In the genomic region with DNA sequence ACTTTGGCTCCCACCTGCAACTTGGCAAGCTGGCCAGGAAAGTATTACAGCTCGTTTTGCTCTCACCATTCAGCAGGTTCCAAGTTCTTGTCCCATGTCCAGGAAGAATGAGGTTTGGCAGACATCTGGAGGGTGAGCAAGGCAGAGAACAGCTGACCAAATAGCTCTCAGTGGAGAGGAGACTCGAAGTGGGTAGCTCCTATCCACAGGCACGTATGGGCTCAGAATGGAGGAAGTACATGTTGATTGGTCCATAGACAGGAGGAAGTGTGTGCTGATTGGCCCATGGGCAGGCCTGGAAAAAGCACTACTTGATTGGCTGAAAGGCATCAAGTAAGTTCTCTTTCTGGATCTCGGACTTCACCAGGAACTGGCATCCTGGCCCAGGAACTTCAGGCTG, we compare ENCODE assay signal across 1 cellular context.
TF ChIP-seq lines count a peak whose summit lies in the region.

No MANE protein-coding gene starts in this region.

TF ChIP-seq in H1, 55 proteins besides CTCF, POLR2A, EP300 and RAD21:
- TF ChIP-seq KDM4A (IDR thresholded peaks at IDR 0.05; ENCODE audit: low read depth, low read length, severe bottlenecking) (no peak), CHD1 (IDR thresholded peaks at IDR 0.05; ENCODE audit: low read depth, low read length) (no peak), CTBP2 (IDR thresholded peaks at IDR 0.05; ENCODE audit: borderline replicate concordance, insufficient read depth, insufficient read length, low read length) (no peak), NANOG (IDR thresholded peaks at IDR 0.05; ENCODE audit: insufficient read depth, low read depth, low read length, poor library complexity, severe bottlenecking) (no peak)
- TF ChIP-seq, protein P1, sequence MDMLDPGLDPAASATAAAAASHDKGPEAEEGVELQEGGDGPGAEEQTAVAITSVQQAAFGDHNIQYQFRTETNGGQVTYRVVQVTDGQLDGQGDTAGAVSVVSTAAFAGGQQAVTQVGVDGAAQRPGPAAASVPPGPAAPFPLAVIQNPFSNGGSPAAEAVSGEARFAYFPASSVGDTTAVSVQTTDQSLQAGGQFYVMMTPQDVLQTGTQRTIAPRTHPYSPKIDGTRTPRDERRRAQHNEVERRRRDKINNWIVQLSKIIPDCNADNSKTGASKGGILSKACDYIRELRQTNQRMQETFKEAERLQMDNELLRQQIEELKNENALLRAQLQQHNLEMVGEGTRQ (IDR thresholded peaks at IDR 0.05; ENCODE audit: low read length): no peak
